Comparison of ENCODE assay signal across 12 cellular contexts in genomic region chr12:16121953-16122352, GRCh38.
"Had no signal": no experiment of that assay in that cellular context is flagged by ENCODE, and none has a peak within 500 bp of the region (broad histone marks: within the 10 kb centered on the region; RNA-seq: fewer than 3 reads in every experiment).

No MANE protein-coding gene starts in this region.

- H3K9me3 ChIP-seq: heart left ventricle, transverse colon had no signal

- H3K4me1 ChIP-seq: heart left ventricle had no signal

- FAIRE-seq: islet of Langerhans, TTC549 had no signal

- H3K27ac ChIP-seq: heart left ventricle, transverse colon had no signal

- H3K27me3 ChIP-seq: heart left ventricle, transverse colon had no signal

- DNase-seq: activated naive CD8-positive, alpha-beta T cell treated with anti-CD3 and anti-CD28 coated beads for 36 hours; amygdala; effector CD8-positive, alpha-beta T cell; foreskin melanocyte; heart left ventricle; midbrain; stimulated activated naive CD8-positive, alpha-beta T cell treated with anti-CD3 and anti-CD28 coated beads, Interleukin-15, Interleukin-2, amounts not matched to agents 100 U/mL and 50 U/mL, for 24 hours; transverse colon had no signal

- H3K36me3 ChIP-seq: heart left ventricle, transverse colon had no signal

- ATAC-seq: heart left ventricle; sciatic nerve; stimulated activated naive CD8-positive, alpha-beta T cell treated with anti-CD3 and anti-CD28 coated beads, Interleukin-15, Interleukin-2, amounts not matched to agents 100 U/mL and 50 U/mL, for 24 hours had no signal

- H3K4me3 ChIP-seq: heart left ventricle, lung, transverse colon had no signal
